In the genomic region with DNA sequence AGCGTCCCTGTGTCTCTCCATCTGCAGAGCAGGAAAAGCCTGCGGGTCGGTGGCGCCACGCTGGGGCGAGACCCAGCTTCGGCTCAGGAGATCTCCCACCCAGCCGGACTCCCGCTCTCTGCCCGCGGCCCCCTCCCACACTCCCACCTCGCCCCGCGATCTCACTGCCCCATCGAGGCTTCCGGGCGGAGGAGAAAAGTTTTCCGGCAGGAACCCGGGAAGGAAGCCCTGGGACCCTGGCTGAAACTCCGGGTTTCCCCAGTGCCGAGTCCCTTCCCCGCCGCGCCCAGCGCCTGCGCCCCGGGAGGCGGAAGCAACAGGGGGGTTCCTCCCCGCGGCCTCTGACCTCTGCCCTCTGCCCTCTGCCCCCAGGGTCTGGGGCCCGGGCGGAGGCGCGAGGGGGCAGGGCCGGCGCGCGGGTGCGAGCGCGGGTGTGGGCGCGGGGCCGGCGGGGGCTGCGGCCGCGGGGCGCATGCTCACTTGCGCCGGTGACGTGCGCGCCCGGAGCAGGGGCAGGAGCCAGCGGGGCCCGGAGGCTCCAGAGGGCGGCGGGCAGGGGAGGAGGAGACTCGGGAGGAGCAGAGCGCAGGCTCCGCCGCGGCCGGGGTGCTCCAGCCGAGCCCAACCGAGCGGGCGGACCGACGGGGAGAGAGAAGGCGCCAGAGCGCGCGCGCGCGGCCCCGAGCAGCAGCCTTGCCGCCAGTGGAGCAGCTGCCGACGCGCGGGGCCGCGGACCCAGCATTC, we compare ENCODE assay signal across 8 cellular contexts.
DNase-seq lines count a peak whose midpoint lies in the region; ATAC-seq and TF ChIP-seq lines count a peak whose summit lies in the region.

TSS of gene ATP11A (plus strand) at position 541 of the 744 bp plus-strand sequence. CDS start 379 bp downstream, outside the sequence.

- peak within 1 kb of the TSS; percentile 91 for H3K27ac ChIP-seq in layer of hippocampus (ENCODE audit: low read depth, low read length)

- no peak for TF ChIP-seq CTCF in choroid plexus epithelial cell (conservative IDR thresholded peaks at IDR 0.05; ENCODE audit: low read depth, low read length)

- H3K27me3 ChIP-seq in layer of hippocampus (ENCODE audit: control insufficient read depth, insufficient read depth, low read length), result no peaks in the 10 kb centered on the region

- H3K4me3 ChIP-seq in choroid plexus epithelial cell (ENCODE audit: low read depth, low read length), result peak within 1 kb of the TSS; percentile 66

- DNase-seq in AG08396 (ENCODE audit: low spot score) (peak; percentile 99), NCI-H226 (peak; percentile 90), choroid plexus epithelial cell (ENCODE audit: low read depth) (peak; percentile 88)
- peak; percentile 87 for DNase-seq in activated CD4-positive, alpha-beta T cell treated with anti-CD3 and anti-CD28 coated beads for 48 hours
- DNase-seq in stimulated activated CD4-positive, alpha-beta T cell treated with anti-CD3 and anti-CD28 coated beads, Interleukin-1b, Interleukin-23, amount 100 ng/mL, for 1 hour (ENCODE audit: low read depth in 2 of 2), result peak; percentile 45 to 57

- peak; percentile 42 for ATAC-seq in GM18873 (IDR thresholded peaks at IDR 0.05; ENCODE audit: low FRiP score, unreplicated experiment)
- peak; percentile 72 for ATAC-seq in HG03135 (IDR thresholded peaks at IDR 0.05; ENCODE audit: unreplicated experiment)

Comparison
In these comparisons a context has a peak if more than half of its experiments do, and no peak if none do; other contexts are left out.
1. Peak in every context shown above with its lines: DNase-seq, ATAC-seq, H3K4me3 ChIP-seq and H3K27ac ChIP-seq.